ENCODE assay signal across 1 cellular context in the genomic region with DNA sequence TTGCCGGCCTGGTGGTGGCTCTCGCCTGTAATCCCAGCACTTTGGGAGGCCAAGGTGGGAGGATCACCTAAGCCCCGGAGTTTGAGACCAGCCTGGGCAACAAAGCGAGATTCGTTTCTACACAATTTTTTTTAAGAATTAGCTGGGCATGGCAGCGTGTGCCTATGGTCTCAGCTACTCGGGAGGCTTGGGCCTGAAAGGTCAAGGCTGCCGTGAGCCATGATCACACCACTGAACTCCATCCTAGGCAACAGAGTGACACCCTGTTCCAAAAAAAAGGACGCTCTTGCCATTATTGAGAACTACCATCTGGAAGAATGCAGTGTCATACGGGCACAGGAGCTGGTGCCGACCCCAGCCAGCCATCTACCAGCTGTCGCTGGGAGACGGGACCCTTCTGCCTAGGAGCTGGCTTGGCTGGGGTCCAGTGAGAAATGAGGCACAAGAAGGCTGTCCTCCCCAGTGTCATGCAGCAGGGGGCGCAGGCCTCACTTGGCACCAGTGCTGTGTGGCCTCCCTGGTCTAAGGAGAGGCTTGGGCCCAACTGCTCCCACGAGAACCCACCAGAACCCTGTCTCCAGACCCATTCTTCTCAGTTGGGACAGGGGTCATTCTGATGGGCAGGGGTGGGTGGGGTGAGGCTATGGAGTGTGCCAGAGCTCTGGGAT.
TF ChIP-seq lines count a peak whose summit lies in the region.

No MANE protein-coding gene starts in this region.

TF ChIP-seq in SK-N-SH, 30 proteins besides CTCF, POLR2A, EP300 and RAD21:
- TF ChIP-seq MXI1 (IDR thresholded peaks at IDR 0.05; ENCODE audit: low read depth, low read length), result no peak
- TF ChIP-seq NFIC (IDR thresholded peaks at IDR 0.05; ENCODE audit: borderline replicate concordance), result peak; percentile 43; the same call in 1 of the 2 replicates
- TF ChIP-seq JUND (IDR thresholded peaks at IDR 0.05), result no peak
- peak; percentile 50; the same call in 1 of the 2 replicates for TF ChIP-seq SMC3 (IDR thresholded peaks at IDR 0.05; ENCODE audit: low read depth, low read length)
- no peak for TF ChIP-seq ZBTB33 (IDR thresholded peaks at IDR 0.05; ENCODE audit: borderline replicate concordance, low read depth)
- TF ChIP-seq MAX (IDR thresholded peaks at IDR 0.05; ENCODE audit: low read depth), result no peak
